8 cellular contexts compared by ENCODE assay signal in the genomic region with DNA sequence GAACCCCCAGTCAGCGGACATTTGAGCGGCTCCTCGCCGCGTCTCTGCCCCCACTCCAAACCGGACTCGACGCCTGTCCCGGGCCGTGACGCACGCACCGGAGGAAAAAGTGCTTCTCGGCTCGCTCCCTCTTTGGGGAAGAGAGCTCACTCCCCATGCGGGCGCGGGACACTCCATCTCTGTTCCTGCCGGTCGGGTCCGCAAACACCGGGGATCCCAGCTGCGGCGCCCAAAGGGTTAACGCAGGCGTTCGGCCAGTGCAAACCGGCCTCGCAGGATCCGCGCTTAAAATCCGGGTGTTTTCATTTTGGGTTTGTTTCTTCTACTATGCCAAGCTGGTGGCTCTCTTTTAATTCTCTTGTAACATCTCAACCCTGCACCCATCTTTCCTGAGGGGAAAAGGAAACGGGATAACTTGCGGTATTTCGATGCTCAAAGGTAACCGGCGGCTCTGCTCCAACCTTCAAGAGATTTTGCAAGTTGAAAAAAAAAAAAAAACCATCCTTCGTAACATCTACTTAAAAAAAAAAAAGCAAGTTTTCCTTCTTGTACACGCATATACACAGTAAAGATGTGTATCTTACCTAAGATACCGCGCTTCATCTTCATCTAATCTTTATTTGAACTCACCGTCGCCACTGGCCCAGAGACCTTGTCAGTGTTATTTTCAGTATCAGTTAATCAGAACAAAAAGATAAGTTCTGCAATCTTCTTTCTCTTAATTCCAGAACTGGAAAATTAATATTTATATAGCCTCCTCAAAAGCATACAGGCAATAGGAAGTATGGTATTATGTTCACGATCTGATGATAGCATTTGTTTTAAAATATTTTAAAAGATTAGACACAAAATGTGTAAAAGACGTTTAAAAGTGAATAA. TPM values are rescaled to one million over a fixed set of nuclear protein-coding genes. Genes with fewer than 3 reads are reported as not detected.
DNase-seq lines count a peak whose midpoint lies in the region; ATAC-seq and TF ChIP-seq lines count a peak whose summit lies in the region.

No MANE protein-coding gene starts in this region.

- no peaks in the 10 kb centered on the region for H3K36me3 ChIP-seq in OCI-LY7 (ENCODE audit: insufficient read depth, low read length)

- CTCF ChIA-PET in OCI-LY7 (lab: Charles Lee; ENCODE audit: unreplicated experiment): no interaction called here
- CTCF ChIA-PET in MCF 10A (lab: Yijun Ruan, JAX): interaction anchor here (0.6 to 0.7 kb wide), 2 partner anchors 130 to 224 kb away, joined by 3 read pairs; no protein-coding TSS in a partner anchor

- intact Hi-C loops in OCI-LY7 (cut with micrococcal nuclease; ENCODE audit: unreplicated experiment) (loop anchor here (1.0 to 5.0 kb wide), 9 partner anchors 132 to 393 kb away; a partner anchor contains a TSS), MCF 10A (cut with micrococcal nuclease) (loop anchor here (1.0 to 5.0 kb wide), 11 partner anchors 23 to 1231 kb away; no protein-coding TSS in a partner anchor)

- H4K20me1 ChIP-seq in OCI-LY7 (ENCODE audit: insufficient read depth, low read length): peaks cover 23% of the 10 kb centered on the region

- H3K36me3 Mint-ChIP-seq in MCF 10A (ENCODE audit: insufficient read depth, unreplicated experiment): no peaks in the 10 kb centered on the region

- H3K4me1 Mint-ChIP-seq in MCF 10A (ENCODE audit: insufficient read depth, unreplicated experiment): peaks cover 13% of the 10 kb centered on the region

- TF ChIP-seq CTCF in OCI-LY7 (conservative IDR thresholded peaks at IDR 0.05; ENCODE audit: low read length) (no peak), MCF 10A (IDR thresholded peaks at IDR 0.05; ENCODE audit: unreplicated experiment) (no peak)

- H3K9me2 ChIP-seq in OCI-LY7 (ENCODE audit: insufficient read depth, low read length): no peaks in the 10 kb centered on the region

- no peaks in the 10 kb centered on the region for H3K27me3 Mint-ChIP-seq in MCF 10A (ENCODE audit: insufficient read depth, unreplicated experiment)

- peak overlapping the region; percentile 94 for H3K4me3 ChIP-seq in OCI-LY7 (ENCODE audit: low read depth, low read length, poor library complexity, severe bottlenecking)

- BruUV-seq in OCI-LY7 (replicated peaks; lab: Mats Ljungman, UMichigan) (no TSS peak), MCF 10A (replicated peaks; lab: Mats Ljungman, UMichigan) (TSS peak; percentile 65)

- peak overlapping the region; percentile 94 for H3K4me3 Mint-ChIP-seq in MCF 10A (ENCODE audit: unreplicated experiment)

- H3K9me3 ChIP-seq in OCI-LY7 (ENCODE audit: low read length): no peaks in the 10 kb centered on the region

- H3K4me2 ChIP-seq in OCI-LY7 (ENCODE audit: low read length): peak overlapping the region; percentile 79

- peaks cover 26% of the 10 kb centered on the region for H3K4me1 ChIP-seq in OCI-LY7 (ENCODE audit: insufficient read depth, low read length, poor library complexity, severe bottlenecking)

- H3K9me3 Mint-ChIP-seq in MCF 10A (ENCODE audit: unreplicated experiment): peaks cover 6% of the 10 kb centered on the region

- peak overlapping the region; percentile 54 for H3K27ac ChIP-seq in OCI-LY7 (ENCODE audit: low read depth, low read length, poor library complexity, severe bottlenecking)

- ATAC-seq in GM21717 (IDR thresholded peaks at IDR 0.05; ENCODE audit: unreplicated experiment): peak; percentile 0
- no peak for ATAC-seq in HG03565 (IDR thresholded peaks at IDR 0.05; ENCODE audit: unreplicated experiment)

- H3K27ac Mint-ChIP-seq in MCF 10A (ENCODE audit: low read depth, unreplicated experiment): peak overlapping the region; percentile 95

- peak; percentile 11 for DNase-seq in CMK (ENCODE audit: low read depth)
- DNase-seq in OCI-LY7 (ENCODE audit: low spot score): peak; percentile 58
- no peak for DNase-seq in MCF 10A (ENCODE audit: unreplicated experiment)
- peak; percentile 42 for DNase-seq in iris pigment epithelial cell (ENCODE audit: low read depth)
- peak; percentile 41 for DNase-seq in stimulated activated CD4-positive, alpha-beta T cell treated with anti-CD3 and anti-CD28 coated beads, Interleukin-12 subunit alpha, Interleukin-12 subunit beta, amount 100 ng/mL, for 4 hours
- no peak for DNase-seq in NAMALWA (ENCODE audit: low spot score)

- H2AFZ ChIP-seq in OCI-LY7 (ENCODE audit: low read length): peak overlapping the region; percentile 71

- POLR2A ChIA-PET in OCI-LY7 (lab: Charles Lee): interaction anchor here (0.7 to 2.2 kb wide), 6 partner anchors 20 to 465 kb away, joined by 4 to 17 read pairs (median 5); no protein-coding TSS in a partner anchor
- POLR2A ChIA-PET in MCF 10A (lab: Yijun Ruan, JAX): interaction anchor here (0.7 to 7.3 kb wide), 35 partner anchors 9 to 1196 kb away, joined by 3 to 136 read pairs (median 6); a partner anchor contains a TSS

- peaks cover 36% of the 10 kb centered on the region for H3K79me2 ChIP-seq in OCI-LY7 (ENCODE audit: insufficient read depth, low read depth, low read length)

RNA-seq across cellular contexts. Expression of a gene that starts 1.6 kb away (rescaled TPM):
- 62.8 and 74.9 TPM in 2 replicates for total RNA-seq in OCI-LY7 (2014; rRNA removed; shearing (Covaris generic))
- total RNA-seq in OCI-LY7 (2022) (58.5 and 61.7 TPM in 2 replicates), MCF 10A (2022) (221 and 281 TPM in 2 replicates)

Comparison
In these comparisons a context has a peak if more than half of its experiments do, and no peak if none do; other contexts are left out.
1. DNase-seq: peak in CMK (single experiment), OCI-LY7 (single experiment), iris pigment epithelial cell (single experiment) and stimulated activated CD4-positive, alpha-beta T cell treated with anti-CD3 and anti-CD28 coated beads, Interleukin-12 subunit alpha, Interleukin-12 subunit beta, amount 100 ng/mL, for 4 hours (single experiment); none in MCF 10A (single experiment) and NAMALWA (single experiment).